Comparison of ENCODE assay signal across 17 cellular contexts in genomic region chr2:70045932-70046331, GRCh38. TPM values are rescaled to one million over a fixed set of nuclear protein-coding genes. Genes with fewer than 3 reads are reported as not detected.
DNase-seq lines count a peak whose midpoint lies in the region; ATAC-seq and TF ChIP-seq lines count a peak whose summit lies in the region.
"Had no signal": no experiment of that assay in that cellular context is flagged by ENCODE, and none has a peak within 500 bp of the region (broad histone marks: within the 10 kb centered on the region; RNA-seq: fewer than 3 reads in every experiment).

No MANE protein-coding gene starts in this region.

- ATAC-seq in WTC11 (no peak), Right ventricle myocardium superior (ENCODE audit: poor library complexity) (peak; percentile 82)
- ATAC-seq: naive thymus-derived CD8-positive, alpha-beta T cell; SK-N-SH treated with all-trans-retinoic acid at 6 μM for 48 hours had no signal

- H3K27ac ChIP-seq in CD4-positive, alpha-beta memory T cell (ENCODE audit: low read depth, low read length) = no peak overlapping the region
- peak overlapping the region; percentile 99 for H3K27ac ChIP-seq in neutrophil

- peaks cover 17 to 45% of the 10 kb centered on the region in 2 donors for H3K36me3 Mint-ChIP-seq in CD4-positive, alpha-beta memory T cell
- H3K36me3 Mint-ChIP-seq in WTC11 = peaks cover 21% of the 10 kb centered on the region

- H3K4me1 Mint-ChIP-seq in CD4-positive, alpha-beta memory T cell = peaks cover 24 to 51% (median 36%) of the 10 kb centered on the region in 4 donors
- H3K4me1 Mint-ChIP-seq in WTC11 = peaks cover 7% of the 10 kb centered on the region; the same call in 1 of the 2 replicates

- POLR2A ChIA-PET in CD4-positive, alpha-beta memory T cell (lab: Charles Lee; ENCODE audit: partially characterized antibody) = no interaction called here
- POLR2A ChIA-PET in WTC11 (lab: Charles Lee) = no interaction called here

- no peaks in the 10 kb centered on the region for H3K27me3 ChIP-seq in CD4-positive, alpha-beta memory T cell (ENCODE audit: insufficient read depth, low read length)
- H3K27me3 ChIP-seq in neutrophil = no peaks in the 10 kb centered on the region
- H3K27me3 ChIP-seq: colonic mucosa had no signal

- no peak overlapping the region for H3K4me3 Mint-ChIP-seq in CD4-positive, alpha-beta memory T cell
- no peak overlapping the region for H3K4me3 Mint-ChIP-seq in WTC11
- H3K4me3 Mint-ChIP-seq: naive thymus-derived CD8-positive, alpha-beta T cell had no signal

- H3K4me3 ChIP-seq in CD4-positive, alpha-beta memory T cell (ENCODE audit: low read length in 2 of 2) = no peak overlapping the region
- peak overlapping the region; percentile 15 to 35 for H3K4me3 ChIP-seq in neutrophil (ENCODE audit: low read depth in 1 of 2, low read length in 1 of 2)
- H3K4me3 ChIP-seq: colonic mucosa had no signal

- H3K9me3 ChIP-seq in CD4-positive, alpha-beta memory T cell (ENCODE audit: control insufficient read depth in 1 of 2, low read length in 2 of 2) = no peaks in the 10 kb centered on the region
- no peaks in the 10 kb centered on the region for H3K9me3 ChIP-seq in neutrophil
- H3K9me3 ChIP-seq: colonic mucosa had no signal

- peaks cover 31% of the 10 kb centered on the region for H3K4me1 ChIP-seq in CD4-positive, alpha-beta memory T cell (ENCODE audit: insufficient read depth, low read length)
- peaks cover 94 to 98% of the 10 kb centered on the region in 2 experiments for H3K4me1 ChIP-seq in neutrophil (ENCODE audit: control insufficient read depth in 1 of 2, insufficient read depth in 1 of 2, low read depth in 1 of 2, low read length in 1 of 2)

- DNase-seq in CD4-positive, alpha-beta memory T cell = no peak
- no peak for DNase-seq in WTC11 (ENCODE audit: low spot score)
- no peak for DNase-seq in Right ventricle myocardium superior
- DNase-seq in cerebellar nuclear complex (lab: John Stamatoyannopoulos, UW) = no peak
- no peak for DNase-seq in Kasumi-1 (lab: John Stamatoyannopoulos, UW)
- DNase-seq in activated CD4-positive, alpha-beta T cell treated with anti-CD3 and anti-CD28 coated beads, Interleukin-2, amount 50 U/mL, for 1 hour = no peak
- DNase-seq in NCI-H2196 (lab: John Stamatoyannopoulos, UW; ENCODE audit: unreplicated experiment) = no peak
- DNase-seq: activated CD8-positive, alpha-beta memory T cell treated with anti-CD3 and anti-CD28 coated beads, Interleukin-2, amount 50 U/mL, for 4 hours; AML-193; amygdala; colonic mucosa; hippocampal formation; naive thymus-derived CD8-positive, alpha-beta T cell; NCI-H524 treated with DMSO at 0.1 percent for 48 hours; stimulated activated CD8-positive, alpha-beta memory T cell treated with anti-CD3 and anti-CD28 coated beads, Interleukin-4, amount 100 ng/mL, for 48 hours had no signal

- TF ChIP-seq CTCF in WTC11 (IDR thresholded peaks at IDR 0.05) (no peak), neutrophil (IDR thresholded peaks at IDR 0.05) (peak; percentile 12)

- no peaks in the 10 kb centered on the region for H3K27me3 Mint-ChIP-seq in CD4-positive, alpha-beta memory T cell
- no peaks in the 10 kb centered on the region for H3K27me3 Mint-ChIP-seq in WTC11 (ENCODE audit: low read depth)
- H3K27me3 Mint-ChIP-seq: naive thymus-derived CD8-positive, alpha-beta T cell had no signal

- peaks cover 0 to 3% (median 0%) of the 10 kb centered on the region in 8 donors for H3K9me3 Mint-ChIP-seq in CD4-positive, alpha-beta memory T cell
- H3K9me3 Mint-ChIP-seq in WTC11 = no peaks in the 10 kb centered on the region
- H3K9me3 Mint-ChIP-seq: naive thymus-derived CD8-positive, alpha-beta T cell had no signal

- intact Hi-C loops in CD4-positive, alpha-beta memory T cell (cut with micrococcal nuclease) = no loop called here
- intact Hi-C loops in Right ventricle myocardium superior (cut with DNase I) = no loop called here

- H3K27ac Mint-ChIP-seq in CD4-positive, alpha-beta memory T cell = peak overlapping the region; percentile 25 to 85 (median 75)
- H3K27ac Mint-ChIP-seq in WTC11 = peak overlapping the region; percentile 92; the same call in 1 of the 2 replicates

- CTCF ChIA-PET in CD4-positive, alpha-beta memory T cell (lab: Charles Lee; ENCODE audit: partially characterized antibody) = interaction anchor here (1.2 kb wide), 2 partner anchors 17 to 24 kb away, joined by 3 read pairs; no protein-coding TSS in a partner anchor
- CTCF ChIA-PET in WTC11 (lab: Charles Lee) = interaction anchor here (3.1 kb wide), 1 partner anchor 25 kb away, joined by 10 read pairs; no protein-coding TSS in a partner anchor

- peaks cover 9% of the 10 kb centered on the region for H3K36me3 ChIP-seq in CD4-positive, alpha-beta memory T cell (ENCODE audit: insufficient read depth, low read length)
- H3K36me3 ChIP-seq in neutrophil = no peaks in the 10 kb centered on the region
- H3K36me3 ChIP-seq: colonic mucosa had no signal

TF ChIP-seq in WTC11, 78 proteins besides CTCF, POLR2A, EP300 and RAD21 (continues in another document):
- TF ChIP-seq ARID4B (CRISPR knock-in tag; IDR thresholded peaks at IDR 0.05; ENCODE audit: borderline replicate concordance) = no peak
- no peak for TF ChIP-seq ZNF232 (CRISPR knock-in tag; IDR thresholded peaks at IDR 0.05)
- no peak for TF ChIP-seq NR2C2 (CRISPR knock-in tag; IDR thresholded peaks at IDR 0.05)
- TF ChIP-seq CBFB (CRISPR knock-in tag; IDR thresholded peaks at IDR 0.05; ENCODE audit: low read depth) = no peak
- no peak for TF ChIP-seq PRRX2 (CRISPR knock-in tag; IDR thresholded peaks at IDR 0.05)
- TF ChIP-seq MAX (CRISPR knock-in tag; IDR thresholded peaks at IDR 0.05) = no peak
- TF ChIP-seq TP53 (CRISPR knock-in tag; IDR thresholded peaks at IDR 0.05) = no peak
- no peak for TF ChIP-seq SMAD4 (CRISPR knock-in tag; IDR thresholded peaks at IDR 0.05)
- no peak for TF ChIP-seq HMGA2 (CRISPR knock-in tag; IDR thresholded peaks at IDR 0.05)
- TF ChIP-seq ZNF281 (CRISPR knock-in tag; IDR thresholded peaks at IDR 0.05) = no peak

RNA-seq across cellular contexts. Expression of gene PCBP1, which starts 41.3 kb away (rescaled TPM):
- total RNA-seq in CD4-positive, alpha-beta memory T cell = 100 to 1,000 TPM; 372 to 383 TPM
- polyA plus RNA-seq in CD4-positive, alpha-beta memory T cell = 100 to 1,000 TPM; 116 to 153 TPM
- 489 to 528 TPM (median 518 TPM) in 3 replicates for total RNA-seq in WTC11 (2021)
- 201 TPM for total RNA-seq in Right ventricle myocardium superior

Comparison
In these comparisons a context has a peak if more than half of its experiments do, and no peak if none do; other contexts are left out.
1. H3K4me3 ChIP-seq: peak in neutrophil (2 of 2); none in CD4-positive, alpha-beta memory T cell (0 of 2).